8 cellular contexts compared by ENCODE assay signal in genomic region chr17:31488264-31488981, GRCh38.
DNase-seq lines count a peak whose midpoint lies in the region; ATAC-seq, FAIRE-seq and TF ChIP-seq lines count a peak whose summit lies in the region.

No MANE protein-coding gene starts in this region.

- TF ChIP-seq POLR2A in GM12892 (IDR thresholded peaks at IDR 0.05; ENCODE audit: low read depth, low read length) (no peak), H54 (IDR thresholded peaks at IDR 0.05; ENCODE audit: low read depth, low read length) (no peak)

- H3K27me3 ChIP-seq in mesenchymal stem cell (ENCODE audit: control insufficient read depth in 1 of 2, insufficient read depth in 1 of 2, low read length in 2 of 2): peaks cover 81 to 90% of the 10 kb centered on the region in 2 experiments

- H3K27ac ChIP-seq in caudate nucleus (ENCODE audit: low read depth, low read length) (peak overlapping the region; percentile 16), mesenchymal stem cell (ENCODE audit: low read length, poor library complexity, severe bottlenecking) (no peak overlapping the region), urinary bladder (ENCODE audit: low read depth) (peak overlapping the region; percentile 15)

- no peaks in the 10 kb centered on the region for H3K36me3 ChIP-seq in mesenchymal stem cell (ENCODE audit: control insufficient read depth in 1 of 2, insufficient read depth in 2 of 2, low read depth in 1 of 2, low read length in 2 of 2)
- H3K36me3 ChIP-seq in urinary bladder (ENCODE audit: insufficient read depth): no peaks in the 10 kb centered on the region

- H3K4me2 ChIP-seq in mesenchymal stem cell (ENCODE audit: low read length, poor library complexity, severe bottlenecking): peak overlapping the region; percentile 89

- no peak overlapping the region for H4K8ac ChIP-seq in mesenchymal stem cell (ENCODE audit: low read length)

- H3K79me1 ChIP-seq in mesenchymal stem cell (replicated peaks; ENCODE audit: low read length, poor library complexity, severe bottlenecking): no peaks in the 10 kb centered on the region

- H4K91ac ChIP-seq in mesenchymal stem cell (ENCODE audit: low read length): peak overlapping the region; percentile 18

- H2BK120ac ChIP-seq in mesenchymal stem cell (ENCODE audit: low read depth, low read length): no peak overlapping the region

- H2AK5ac ChIP-seq in mesenchymal stem cell (ENCODE audit: low read length, severe bottlenecking): no peak overlapping the region

- H2BK12ac ChIP-seq in mesenchymal stem cell (ENCODE audit: low read length in 2 of 2): no peak overlapping the region

- no peak overlapping the region for H2AFZ ChIP-seq in mesenchymal stem cell (ENCODE audit: low read depth, low read length)

- H3K4me3 ChIP-seq in mesenchymal stem cell (ENCODE audit: insufficient read depth in 1 of 2, low read depth in 1 of 2, low read length in 2 of 2) (peak overlapping the region in 1 of 2 experiments; percentile 56), urinary bladder (ENCODE audit: low read depth, low read length) (peak overlapping the region; percentile 64)

- no peak overlapping the region for H3K4ac ChIP-seq in mesenchymal stem cell (ENCODE audit: low read depth in 1 of 2, low read length in 2 of 2)

- no peak overlapping the region for H3K14ac ChIP-seq in mesenchymal stem cell (ENCODE audit: low read length in 2 of 2)

- ATAC-seq in HG02571 (IDR thresholded peaks at IDR 0.05; ENCODE audit: unreplicated experiment): peak; percentile 15

- H2BK15ac ChIP-seq in mesenchymal stem cell (ENCODE audit: low read depth, poor library complexity, severe bottlenecking): no peak overlapping the region

- DNase-seq in GM12892 (ENCODE audit: insufficient read length) (no peak), NCI-H526 treated with DMSO at 0.1 percent for 48 hours (lab: John Stamatoyannopoulos, UW) (peak; percentile 62), caudate nucleus (lab: John Stamatoyannopoulos, UW) (peak in 17 of 61 donors; percentile 13 to 56 (median 33)), mesenchymal stem cell (no peak), GM03348 (ENCODE audit: low spot score) (no peak), H54 (ENCODE audit: insufficient read length, low spot score) (no peak)

- FAIRE-seq in GM12892 (lab: Jason Lieb, UNC) (peak; percentile 24), H54 (lab: Jason Lieb, UNC) (no peak)

- H2BK5ac ChIP-seq in mesenchymal stem cell (ENCODE audit: low read depth, low read length, poor library complexity, severe bottlenecking): no peak overlapping the region

- no peak overlapping the region for H3K18ac ChIP-seq in mesenchymal stem cell (ENCODE audit: low read depth in 1 of 2, low read length in 2 of 2)

- 2% methylated on average over 53 of the region's 62 CpGs for WGBS in mesenchymal stem cell
- 3% methylated on average over 62 of the region's 62 CpGs for WGBS in urinary bladder

- H3K4me1 ChIP-seq in mesenchymal stem cell (ENCODE audit: control insufficient read depth, insufficient read depth, low read depth, low read length) (peaks cover 11% of the 10 kb centered on the region), urinary bladder (ENCODE audit: insufficient read depth) (no peaks in the 10 kb centered on the region)

- H3K23ac ChIP-seq in mesenchymal stem cell (ENCODE audit: low read length in 2 of 2): peak overlapping the region in 1 of 2 experiments; percentile 92

- H3K9ac ChIP-seq in mesenchymal stem cell (ENCODE audit: low read length): no peak overlapping the region

- no peaks in the 10 kb centered on the region for H3K9me3 ChIP-seq in mesenchymal stem cell (ENCODE audit: control insufficient read depth, low read length)
